In genomic region chr4:149264093-149264733, GRCh38 we compare ENCODE assay signal across 8 cellular contexts.
DNase-seq lines count a peak whose midpoint lies in the region; ATAC-seq and TF ChIP-seq lines count a peak whose summit lies in the region.

No MANE protein-coding gene starts in this region.

- no peak for TF ChIP-seq POLR2A in breast epithelium (IDR thresholded peaks at IDR 0.05)

- H3K4me2 ChIP-seq in mesendoderm (ENCODE audit: low read length), result no peak overlapping the region

- peaks cover 0 to 8% of the 10 kb centered on the region in 2 donors for H3K9me3 ChIP-seq in breast epithelium

- H3K36me3 ChIP-seq in breast epithelium (no peaks in the 10 kb centered on the region), mesendoderm (ENCODE audit: control insufficient read depth, insufficient read depth, low read length) (no peaks in the 10 kb centered on the region)

- H2BK15ac ChIP-seq in mesendoderm (replicated peaks; ENCODE audit: low read depth), result no peak overlapping the region

- no peak overlapping the region for H4K5ac ChIP-seq in mesendoderm (ENCODE audit: low read length)

- DNase-seq in DMS53 treated with DMSO at 0.1 percent for 48 hours (lab: John Stamatoyannopoulos, UW; ENCODE audit: unreplicated experiment), result peak; percentile 49
- peak; percentile 52 for DNase-seq in NCI-H69 (lab: John Stamatoyannopoulos, UW)
- DNase-seq in breast epithelium (ENCODE audit: low spot score in 2 of 2), result no peak
- DNase-seq in mesendoderm, result peak; percentile 73
- DNase-seq in activated CD4-positive, CD25-positive, alpha-beta regulatory T cell (lab: John Stamatoyannopoulos, UW), result no peak
- no peak for DNase-seq in middle frontal gyrus (ENCODE audit: extremely low spot score, low spot score)

- H3K79me2 ChIP-seq in mesendoderm (ENCODE audit: control insufficient read depth, insufficient read depth, low read length), result no peaks in the 10 kb centered on the region

- no peaks in the 10 kb centered on the region for H3K79me1 ChIP-seq in mesendoderm (ENCODE audit: low read length)

- H3K4me3 ChIP-seq in breast epithelium, result no peak overlapping the region
- H3K4me3 ChIP-seq in mesendoderm (ENCODE audit: low read length), result no peak overlapping the region

- no peaks in the 10 kb centered on the region for H3K4me1 ChIP-seq in breast epithelium
- no peaks in the 10 kb centered on the region for H3K4me1 ChIP-seq in mesendoderm (ENCODE audit: control insufficient read depth, low read depth, low read length)

- no peak overlapping the region for H3K23ac ChIP-seq in mesendoderm (ENCODE audit: low read length)

- ATAC-seq in GM18909 (IDR thresholded peaks at IDR 0.05; ENCODE audit: poor library complexity, unreplicated experiment), result peak; percentile 87
- peak; percentile 92 for ATAC-seq in HG03095 (IDR thresholded peaks at IDR 0.05; ENCODE audit: unreplicated experiment)

- no peak overlapping the region for H3K9ac ChIP-seq in mesendoderm (ENCODE audit: low read length)

- peak in 2 of 3 donors; percentile 20 to 49 for TF ChIP-seq CTCF in breast epithelium (IDR thresholded peaks at IDR 0.05)

- H3K27ac ChIP-seq in breast epithelium, result no peak overlapping the region
- no peak overlapping the region for H3K27ac ChIP-seq in mesendoderm (ENCODE audit: low read depth, low read length)

- no CpG with 5 or more reads among the region's 2 CpGs for WGBS in mesendoderm (ENCODE audit: extremely low coverage, insufficient coverage, low lambda C conversion rate)

- intact Hi-C loops in breast epithelium (cut with DNase I; ENCODE audit: low total_unique reads), result no loop called here

- no peak overlapping the region for H2BK120ac ChIP-seq in mesendoderm (ENCODE audit: low read depth, low read length)

- no peak overlapping the region for H3K56ac ChIP-seq in mesendoderm (ENCODE audit: low read length)

- H4K8ac ChIP-seq in mesendoderm (ENCODE audit: low read depth, low read length), result no peak overlapping the region

- H2BK5ac ChIP-seq in mesendoderm (ENCODE audit: low read length), result no peak overlapping the region

- no peak overlapping the region for H3K18ac ChIP-seq in mesendoderm (ENCODE audit: low read length)

- no peak overlapping the region for H3K4ac ChIP-seq in mesendoderm (ENCODE audit: low read depth, low read length)

- H3K27me3 ChIP-seq in breast epithelium, result no peaks in the 10 kb centered on the region
- H3K27me3 ChIP-seq in mesendoderm (ENCODE audit: insufficient read depth, low read length, poor library complexity), result no peaks in the 10 kb centered on the region

- H2AK5ac ChIP-seq in mesendoderm (ENCODE audit: low read length), result no peak overlapping the region

Comparison
In these comparisons a context has a peak if more than half of its experiments do, and no peak if none do; other contexts are left out.
1. DNase-seq: peak in DMS53 treated with DMSO at 0.1 percent for 48 hours (single experiment), NCI-H69 (single experiment) and mesendoderm (single experiment); none in breast epithelium (0 of 2), activated CD4-positive, CD25-positive, alpha-beta regulatory T cell (0 of 4) and middle frontal gyrus (single experiment).